Comparison of ENCODE assay signal across 18 cellular contexts in genomic region chr1:227562037-227562436, GRCh38.
"Had no signal": no experiment of that assay in that cellular context is flagged by ENCODE, and none has a peak within 500 bp of the region (broad histone marks: within the 10 kb centered on the region; RNA-seq: fewer than 3 reads in every experiment).

No MANE protein-coding gene starts in this region.

- H3K36me3 ChIP-seq: spleen had no signal

- H3K4me3 Mint-ChIP-seq: activated T-helper 17 cell treated with anti-CD3 and anti-CD28 coated beads, Interleukin-2, amount 50 U/mL, for 72 hours; memory B cell; stimulated activated naive B cell treated with anti-CD40 and anti-IgM and Interleukin-4, amounts not matched to agents 10 μg/mL and 1 μg/mL and 100 μg/mL, for 72 hours had no signal

- H3K4me3 ChIP-seq: psoas muscle, SJCRH30 had no signal

- H3K27me3 ChIP-seq: SJCRH30 had no signal

- FAIRE-seq: endothelial cell of umbilical vein, islet of Langerhans had no signal

- H3K4me1 ChIP-seq: SJCRH30 had no signal

- H3K27ac Mint-ChIP-seq: activated CD8-positive, alpha-beta T cell treated with anti-CD3 and anti-CD28 coated beads for 36 hours; activated T-helper 17 cell treated with anti-CD3 and anti-CD28 coated beads, Interleukin-2, amount 50 U/mL, for 72 hours; memory B cell; stimulated activated naive B cell treated with anti-CD40 and anti-IgM and Interleukin-4, amounts not matched to agents 10 μg/mL and 1 μg/mL and 100 μg/mL, for 72 hours; T-cell had no signal

- H3K9me3 ChIP-seq: psoas muscle, tibial nerve had no signal

- H3K9me3 Mint-ChIP-seq: activated CD8-positive, alpha-beta T cell treated with anti-CD3 and anti-CD28 coated beads for 36 hours; activated T-helper 17 cell treated with anti-CD3 and anti-CD28 coated beads, Interleukin-2, amount 50 U/mL, for 72 hours; T-cell had no signal

- H3K27ac ChIP-seq: foreskin keratinocyte, psoas muscle, SJCRH30, spleen, tibial nerve had no signal

- DNase-seq: activated CD4-positive, alpha-beta T cell treated with anti-CD3 and anti-CD28 coated beads for 1 hour; activated CD8-positive, alpha-beta memory T cell treated with anti-CD3 and anti-CD28 coated beads, Interleukin-2, amount 50 U/mL, for 48 hours; activated CD8-positive, alpha-beta T cell treated with anti-CD3 and anti-CD28 coated beads for 36 hours; anterior cingulate cortex; foreskin keratinocyte; head of caudate nucleus; SJCRH30; spleen; stimulated activated CD4-positive, alpha-beta T cell treated with anti-CD3 and anti-CD28 coated beads, Interleukin-1b, Interleukin-23, amount 100 ng/mL, for 48 hours; stimulated activated naive B cell treated with anti-CD40 and anti-IgM and Interleukin-4, amounts not matched to agents 10 μg/mL and 1 μg/mL and 100 μg/mL, for 72 hours; T-cell; T1000 had no signal
